22 cellular contexts compared by ENCODE assay signal in the genomic region with DNA sequence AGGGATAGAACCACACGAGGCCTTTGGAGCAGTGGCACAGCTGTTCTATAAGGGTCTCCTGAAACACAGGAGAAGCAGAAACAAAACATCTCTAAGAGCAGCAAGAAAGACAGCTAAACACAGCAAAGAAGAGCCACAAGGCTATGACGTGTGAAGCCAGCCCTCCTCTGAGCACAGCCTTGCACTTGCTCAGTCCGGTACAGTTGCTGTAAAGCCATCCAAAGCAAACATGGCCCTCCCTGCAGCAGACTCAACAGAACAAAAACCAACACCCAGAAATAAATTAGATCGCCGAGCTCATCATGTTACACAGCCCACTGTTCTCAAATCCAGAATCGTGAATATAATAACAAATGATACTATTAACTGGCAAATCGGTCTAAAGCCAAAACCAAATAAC. TPM values are rescaled to one million over a fixed set of nuclear protein-coding genes. Genes with fewer than 3 reads are reported as not detected.
DNase-seq lines count a peak whose midpoint lies in the region; ATAC-seq lines count a peak whose summit lies in the region.
"Had no signal": no experiment of that assay in that cellular context is flagged by ENCODE, and none has a peak within 500 bp of the region (broad histone marks: within the 10 kb centered on the region; RNA-seq: fewer than 3 reads in every experiment).

No MANE protein-coding gene starts in this region.

- CTCF ChIA-PET in activated CD8-positive, alpha-beta memory T cell treated with anti-CD3 and anti-CD28 coated beads, Interleukin-2, amount 10 ng/mL, durations not matched to agents 7 days and 5 days (lab: Charles Lee) = interaction anchor here (0.8 to 2.0 kb wide), 9 partner anchors 13 to 151 kb away, joined by 3 to 8 read pairs (median 3); no protein-coding TSS in a partner anchor

- DNase-seq in activated CD8-positive, alpha-beta memory T cell treated with anti-CD3 and anti-CD28 coated beads, Interleukin-2, amount 10 ng/mL, durations not matched to agents 7 days and 5 days = no peak
- no peak for DNase-seq in activated CD8-positive, alpha-beta memory T cell treated with anti-CD3 and anti-CD28 coated beads, Interleukin-2, amount 50 U/mL, for 48 hours
- DNase-seq in NCI-H345 treated with DMSO at 0.1 percent for 48 hours (lab: John Stamatoyannopoulos, UW; ENCODE audit: unreplicated experiment) (peak; percentile 34), iris pigment epithelial cell (ENCODE audit: low read depth) (peak; percentile 57), stromal cell of bone marrow (ENCODE audit: low read depth) (peak; percentile 53), putamen (ENCODE audit: low spot score) (no peak), NAMALWA (ENCODE audit: low spot score) (no peak)
- DNase-seq: activated CD4-positive, alpha-beta T cell treated with anti-CD3 and anti-CD28 coated beads, Interleukin-2, amount 50 U/mL, for 1 hour; activated T-cell treated with anti-CD3 and anti-CD28 coated beads for 4 hours; amniotic stem cell; central memory CD4-positive, alpha-beta T cell; erythroblast; naive thymus-derived CD4-positive, alpha-beta T cell; NCI-H1930; PC-9; SIG-M5; sigmoid colon; testis had no signal

- H3K4me1 Mint-ChIP-seq in activated CD8-positive, alpha-beta memory T cell treated with anti-CD3 and anti-CD28 coated beads, Interleukin-2, amount 10 ng/mL, durations not matched to agents 7 days and 5 days = peaks cover 45% of the 10 kb centered on the region
- H3K4me1 Mint-ChIP-seq: stimulated activated memory B cell treated with anti-CD40 and anti-IgM and Interleukin-4, amounts not matched to agents 10 μg/mL and 1 μg/mL and 100 μg/mL, for 72 hours had no signal

- H3K4me3 Mint-ChIP-seq in activated CD8-positive, alpha-beta memory T cell treated with anti-CD3 and anti-CD28 coated beads, Interleukin-2, amount 10 ng/mL, durations not matched to agents 7 days and 5 days = peak overlapping the region; percentile 12
- H3K4me3 Mint-ChIP-seq: GM23338; stimulated activated memory B cell treated with anti-CD40 and anti-IgM and Interleukin-4, amounts not matched to agents 10 μg/mL and 1 μg/mL and 100 μg/mL, for 72 hours had no signal

- peaks cover 2% of the 10 kb centered on the region for H3K9me3 Mint-ChIP-seq in activated CD8-positive, alpha-beta memory T cell treated with anti-CD3 and anti-CD28 coated beads, Interleukin-2, amount 10 ng/mL, durations not matched to agents 7 days and 5 days (ENCODE audit: low read depth)

- H3K27ac Mint-ChIP-seq in activated CD8-positive, alpha-beta memory T cell treated with anti-CD3 and anti-CD28 coated beads, Interleukin-2, amount 10 ng/mL, durations not matched to agents 7 days and 5 days = peak overlapping the region; percentile 36
- H3K27ac Mint-ChIP-seq: GM23338; stimulated activated memory B cell treated with anti-CD40 and anti-IgM and Interleukin-4, amounts not matched to agents 10 μg/mL and 1 μg/mL and 100 μg/mL, for 72 hours had no signal

- H3K36me3 Mint-ChIP-seq in activated CD8-positive, alpha-beta memory T cell treated with anti-CD3 and anti-CD28 coated beads, Interleukin-2, amount 10 ng/mL, durations not matched to agents 7 days and 5 days = peaks cover 26% of the 10 kb centered on the region
- H3K36me3 Mint-ChIP-seq: stimulated activated memory B cell treated with anti-CD40 and anti-IgM and Interleukin-4, amounts not matched to agents 10 μg/mL and 1 μg/mL and 100 μg/mL, for 72 hours had no signal

- H3K27me3 Mint-ChIP-seq in activated CD8-positive, alpha-beta memory T cell treated with anti-CD3 and anti-CD28 coated beads, Interleukin-2, amount 10 ng/mL, durations not matched to agents 7 days and 5 days = no peaks in the 10 kb centered on the region
- H3K27me3 Mint-ChIP-seq: naive thymus-derived CD4-positive, alpha-beta T cell had no signal

- peak; percentile 45 for ATAC-seq in activated CD8-positive, alpha-beta memory T cell treated with anti-CD3 and anti-CD28 coated beads, Interleukin-2, amount 10 ng/mL, durations not matched to agents 7 days and 5 days
- ATAC-seq in HG02938 (IDR thresholded peaks at IDR 0.05; ENCODE audit: unreplicated experiment) = no peak
- ATAC-seq: gastroesophageal sphincter; naive thymus-derived CD4-positive, alpha-beta T cell; stimulated activated memory B cell treated with anti-CD40 and anti-IgM and Interleukin-4, amounts not matched to agents 10 μg/mL and 1 μg/mL and 100 μg/mL, for 72 hours had no signal

RNA-seq across cellular contexts. Expression of a gene that starts 2.6 kb away (rescaled TPM):
- total RNA-seq in activated CD8-positive, alpha-beta memory T cell treated with anti-CD3 and anti-CD28 coated beads, Interleukin-2, amount 10 ng/mL, durations not matched to agents 7 days and 5 days = 10 to 100 TPM in 1 of 2 experiments, 1 to 10 TPM in 1; 5.8 to 16.6 TPM
- total RNA-seq: GM23338, PC-9 had no signal

RNA-seq across cellular contexts. Expression of a gene that starts 36.1 kb away (rescaled TPM):
- total RNA-seq in activated CD8-positive, alpha-beta memory T cell treated with anti-CD3 and anti-CD28 coated beads, Interleukin-2, amount 10 ng/mL, durations not matched to agents 7 days and 5 days = under 1 TPM; 0.21 to 0.38 TPM
- total RNA-seq: sigmoid colon had no signal

Comparison
In these comparisons a context has a peak if more than half of its experiments do, and no peak if none do; other contexts are left out.
1. DNase-seq: peak in NCI-H345 treated with DMSO at 0.1 percent for 48 hours (single experiment), iris pigment epithelial cell (single experiment) and stromal cell of bone marrow (single experiment); none in activated CD8-positive, alpha-beta memory T cell treated with anti-CD3 and anti-CD28 coated beads, Interleukin-2, amount 10 ng/mL, durations not matched to agents 7 days and 5 days (single experiment), activated CD8-positive, alpha-beta memory T cell treated with anti-CD3 and anti-CD28 coated beads, Interleukin-2, amount 50 U/mL, for 48 hours (single experiment), putamen (single experiment) and NAMALWA (single experiment).